8 cellular contexts compared by ENCODE assay signal in genomic region chr3:46359748-46360509, GRCh38. TPM values are rescaled to one million over a fixed set of nuclear protein-coding genes. Genes with fewer than 3 reads are reported as not detected.
DNase-seq lines count a peak whose midpoint lies in the region; TF ChIP-seq lines count a peak whose summit lies in the region.

No MANE protein-coding gene starts in this region.

- no peak overlapping the region for H3K4me2 ChIP-seq in smooth muscle cell

- no peaks in the 10 kb centered on the region for H3F3A ChIP-seq in smooth muscle cell (ENCODE audit: low read depth)

- H3K9ac ChIP-seq in smooth muscle cell (ENCODE audit: low read depth), result no peak overlapping the region

- DNase-seq in stimulated activated CD4-positive, alpha-beta T cell treated with anti-CD3 and anti-CD28 coated beads, Interleukin-1b, Interleukin-23, amount 100 ng/mL, for 48 hours, result peak; percentile 63
- no peak for DNase-seq in stimulated activated CD4-positive, alpha-beta T cell treated with anti-CD3 and anti-CD28 coated beads, Interleukin-4, amount 100 ng/mL, for 1 hour
- DNase-seq in NCI-H1092 treated with DMSO at 0.1 percent for 48 hours (lab: John Stamatoyannopoulos, UW), result peak; percentile 48
- peak in 20 of 61 donors; percentile 4 to 70 (median 21) for DNase-seq in caudate nucleus (lab: John Stamatoyannopoulos, UW)
- DNase-seq in smooth muscle cell (lab: John Stamatoyannopoulos, UW; ENCODE audit: unreplicated experiment), result no peak
- DNase-seq in GDM1 (lab: John Stamatoyannopoulos, UW), result no peak
- no peak for DNase-seq in NK-92 treated with Interleukin-12 subunit alpha and Interleukin-12 subunit beta, amount 100 ng/mL, for 24 hours (lab: John Stamatoyannopoulos, UW)
- DNase-seq in middle frontal gyrus (ENCODE audit: extremely low spot score, low spot score), result no peak

- H2AFZ ChIP-seq in smooth muscle cell (ENCODE audit: low read depth), result no peak overlapping the region

- H3K27me3 ChIP-seq in smooth muscle cell (ENCODE audit: low read depth), result peaks cover 15% of the 10 kb centered on the region

- H3K27ac ChIP-seq in caudate nucleus (ENCODE audit: low read depth, low read length) (peak overlapping the region; percentile 26), smooth muscle cell (ENCODE audit: low read depth) (peak overlapping the region; percentile 2)

- H3K9me3 ChIP-seq in smooth muscle cell (replicated peaks; ENCODE audit: low read depth), result no peaks in the 10 kb centered on the region

- no peaks in the 10 kb centered on the region for H4K20me1 ChIP-seq in smooth muscle cell (ENCODE audit: low read depth)

- no peaks in the 10 kb centered on the region for H3K79me2 ChIP-seq in smooth muscle cell (ENCODE audit: low read depth)

- no peak overlapping the region for H3K4me3 ChIP-seq in smooth muscle cell

- WGBS in smooth muscle cell (ENCODE audit: low lambda C conversion rate), result 62% methylated on average over 11 of the region's 11 CpGs

- H3K4me1 ChIP-seq in smooth muscle cell (ENCODE audit: low read depth), result no peaks in the 10 kb centered on the region

- no peaks in the 10 kb centered on the region for H3K36me3 ChIP-seq in smooth muscle cell (ENCODE audit: low read depth)

- TF ChIP-seq CTCF in smooth muscle cell (IDR thresholded peaks at IDR 0.05; ENCODE audit: borderline replicate concordance, insufficient read depth, poor library complexity, severe bottlenecking), result no peak

RNA-seq across cellular contexts. Expression of gene CCR2, which starts 6.0 kb away (rescaled TPM):
- total RNA-seq in smooth muscle cell, result not detected in 2 replicates
- polyA plus RNA-seq in smooth muscle cell, result not detected in 2 replicates

RNA-seq across cellular contexts. Expression of gene CCR5, which starts 10.8 kb away (rescaled TPM):
- not detected in 2 replicates for total RNA-seq in smooth muscle cell
- polyA plus RNA-seq in smooth muscle cell, result not detected in 2 replicates

RNA-seq across cellular contexts. Expression of gene CCRL2, which starts 47.1 kb away (rescaled TPM):
- total RNA-seq in smooth muscle cell, result not detected in 2 replicates
- not detected in 2 replicates for polyA plus RNA-seq in smooth muscle cell

Comparison
In these comparisons a context has a peak if more than half of its experiments do, and no peak if none do; other contexts are left out.
1. DNase-seq: peak in stimulated activated CD4-positive, alpha-beta T cell treated with anti-CD3 and anti-CD28 coated beads, Interleukin-1b, Interleukin-23, amount 100 ng/mL, for 48 hours (single experiment) and NCI-H1092 treated with DMSO at 0.1 percent for 48 hours (single experiment); none in stimulated activated CD4-positive, alpha-beta T cell treated with anti-CD3 and anti-CD28 coated beads, Interleukin-4, amount 100 ng/mL, for 1 hour (single experiment), smooth muscle cell (single experiment), GDM1 (single experiment), NK-92 treated with Interleukin-12 subunit alpha and Interleukin-12 subunit beta, amount 100 ng/mL, for 24 hours (single experiment) and middle frontal gyrus (single experiment).